In the genomic region with DNA sequence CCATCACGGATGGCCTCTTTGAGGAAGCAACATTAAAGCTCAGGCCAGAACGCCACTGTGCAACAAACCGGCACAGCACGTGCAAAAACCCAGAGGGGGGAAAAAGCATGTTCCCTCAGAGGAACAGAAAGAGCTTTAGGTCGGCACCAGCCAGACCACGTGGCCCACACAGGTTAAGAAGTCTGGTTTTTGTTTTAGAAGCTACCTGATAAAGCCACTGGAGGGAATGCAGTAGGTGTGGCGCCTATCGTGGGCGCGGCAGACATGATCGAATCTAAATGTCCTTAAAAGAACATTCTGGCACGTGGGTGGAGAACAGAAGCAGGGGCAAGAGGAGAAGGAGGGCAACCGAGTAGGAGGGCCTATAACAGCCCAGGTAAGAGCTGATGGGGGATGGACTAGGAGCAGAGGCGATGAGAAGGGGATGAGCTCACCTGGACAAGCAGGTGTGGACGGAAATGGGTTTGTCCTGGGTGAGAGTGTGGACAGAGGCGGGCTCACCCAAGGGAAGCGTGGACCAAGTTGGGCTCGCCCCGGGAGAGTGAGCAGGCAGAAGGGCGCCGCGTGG, we compare ENCODE assay signal across 9 cellular contexts. TPM values are rescaled to one million over a fixed set of nuclear protein-coding genes. Genes with fewer than 3 reads are reported as not detected.
DNase-seq lines count a peak whose midpoint lies in the region; ATAC-seq, FAIRE-seq and TF ChIP-seq lines count a peak whose summit lies in the region.
"Not testable (repeated sequence)": the region's sequence is repeated elsewhere in the genome, so short reads cannot be mapped to it uniquely, and the experiment has no call there.
"Had no signal": no experiment of that assay in that cellular context is flagged by ENCODE, and none has a peak within 500 bp of the region (broad histone marks: within the 10 kb centered on the region; RNA-seq: fewer than 3 reads in every experiment).

No MANE protein-coding gene starts in this region.

- CTCF ChIA-PET in AG04449 (lab: Yijun Ruan, JAX), result interaction anchor here (1.1 kb wide), 1 partner anchor 13 kb away, joined by 3 read pairs; no protein-coding TSS in a partner anchor

- DNase-seq in AG04449 (ENCODE audit: low read depth, low spot score); GM19239 (ENCODE audit: insufficient read length, low spot score); HL-60 (ENCODE audit: low read depth in 1 of 2, low spot score in 1 of 2); body of pancreas; small intestine: not testable (repeated sequence)

- intact Hi-C loops in body of pancreas (cut with DNase I), result not testable (repeated sequence)

- not testable (repeated sequence) for H3K27me3 Mint-ChIP-seq in T-helper 1 cell treated with Interleukin-12 subunit alpha and Interleukin-12 subunit beta and Interleukin-4 antibody, amounts not matched to agents 30 μg/mL and 1 μg/mL, for 36 hours (ENCODE audit: low read depth)

- ATAC-seq in body of pancreas, result peak; percentile 33
- peak; percentile 14 for ATAC-seq in gastroesophageal sphincter

- peaks cover 16% of the 10 kb centered on the region for H3K36me3 Mint-ChIP-seq in T-helper 1 cell treated with Interleukin-12 subunit alpha and Interleukin-12 subunit beta and Interleukin-4 antibody, amounts not matched to agents 30 μg/mL and 1 μg/mL, for 36 hours (ENCODE audit: low read depth)

- peak; percentile 98 for FAIRE-seq in GM19239 (lab: Jason Lieb, UNC)
- not testable (repeated sequence) for FAIRE-seq in small intestine (lab: Jason Lieb, UNC)

- H3K4me3 ChIP-seq in AG04449 (ENCODE audit: low read depth, low read length), result peak overlapping the region; percentile 73
- H3K4me3 ChIP-seq in HL-60 (replicated peaks; ENCODE audit: insufficient read depth, low read length), result peak overlapping the region; percentile 82
- peak overlapping the region; percentile 60 to 81 for H3K4me3 ChIP-seq in body of pancreas
- H3K4me3 ChIP-seq in gastroesophageal sphincter, result peak overlapping the region; percentile 45 to 81
- H3K4me3 ChIP-seq in mononuclear cell (ENCODE audit: low read length), result peak overlapping the region; percentile 52
- H3K4me3 ChIP-seq in small intestine (ENCODE audit: low read depth in 1 of 2, low read length in 2 of 2), result peak overlapping the region; percentile 55 to 84

- H3K4me1 ChIP-seq in body of pancreas, result peaks cover 10% of the 10 kb centered on the region
- H3K4me1 ChIP-seq in gastroesophageal sphincter, result peaks cover 0 to 14% (median 6%) of the 10 kb centered on the region in 3 donors
- H3K4me1 ChIP-seq in mononuclear cell (ENCODE audit: insufficient read depth, low read length), result peaks cover 18% of the 10 kb centered on the region
- H3K4me1 ChIP-seq in small intestine (ENCODE audit: control insufficient read depth in 2 of 2, insufficient read depth in 1 of 2, low read depth in 1 of 2, low read length in 1 of 2), result not testable (repeated sequence)

- not testable (repeated sequence) for H3K9me3 Mint-ChIP-seq in T-helper 1 cell treated with Interleukin-12 subunit alpha and Interleukin-12 subunit beta and Interleukin-4 antibody, amounts not matched to agents 30 μg/mL and 1 μg/mL, for 36 hours

- not testable (repeated sequence) for TF ChIP-seq EP300 in gastroesophageal sphincter (IDR thresholded peaks at IDR 0.05)

- peaks cover 4 to 23% of the 10 kb centered on the region in 2 donors for H3K36me3 ChIP-seq in body of pancreas (replicated peaks in 1 of 2; ENCODE audit: insufficient read depth in 1 of 2, low read depth in 2 of 2)
- peaks cover 0 to 71% of the 10 kb centered on the region in 2 donors for H3K36me3 ChIP-seq in gastroesophageal sphincter
- not testable (repeated sequence) for H3K36me3 ChIP-seq in small intestine (ENCODE audit: control insufficient read depth in 2 of 2, insufficient read depth in 2 of 2, low read length in 2 of 2)

- peak overlapping the region; percentile 98 for H3K4me3 Mint-ChIP-seq in T-helper 1 cell treated with Interleukin-12 subunit alpha and Interleukin-12 subunit beta and Interleukin-4 antibody, amounts not matched to agents 30 μg/mL and 1 μg/mL, for 36 hours

- H3K4me1 Mint-ChIP-seq in T-helper 1 cell treated with Interleukin-12 subunit alpha and Interleukin-12 subunit beta and Interleukin-4 antibody, amounts not matched to agents 30 μg/mL and 1 μg/mL, for 36 hours (ENCODE audit: low read depth), result not testable (repeated sequence)

- POLR2A ChIA-PET in AG04449 (lab: Yijun Ruan, JAX), result not testable (repeated sequence)

- not testable (repeated sequence) for TF ChIP-seq POLR2A in body of pancreas (IDR thresholded peaks at IDR 0.05); gastroesophageal sphincter (IDR thresholded peaks at IDR 0.05)

- H3K27ac Mint-ChIP-seq in T-helper 1 cell treated with Interleukin-12 subunit alpha and Interleukin-12 subunit beta and Interleukin-4 antibody, amounts not matched to agents 30 μg/mL and 1 μg/mL, for 36 hours, result peak overlapping the region; percentile 94

- H3K27me3 ChIP-seq in HL-60 (ENCODE audit: insufficient read depth, poor library complexity, severe bottlenecking); body of pancreas; gastroesophageal sphincter; mononuclear cell (ENCODE audit: insufficient read depth, low read length); small intestine (ENCODE audit: control insufficient read depth in 2 of 2, insufficient read depth in 2 of 2, low read length in 2 of 2): not testable (repeated sequence)

- H3K9me3 ChIP-seq in body of pancreas; gastroesophageal sphincter; mononuclear cell (ENCODE audit: low read depth, low read length); small intestine (ENCODE audit: control insufficient read depth, low read depth): not testable (repeated sequence)

- not testable (repeated sequence) for TF ChIP-seq CTCF in AG04449 (IDR thresholded peaks at IDR 0.05; ENCODE audit: insufficient read depth, low read length, missing control alignments); HL-60 (IDR thresholded peaks at IDR 0.05; ENCODE audit: insufficient read depth, low read length); body of pancreas (IDR thresholded peaks at IDR 0.05); gastroesophageal sphincter (IDR thresholded peaks at IDR 0.05)

- WGBS in body of pancreas, 2 donors, result 0% methylated on average over 5 to 13 of the region's 22 CpGs
- whole genome bisulfite sequencing in gastroesophageal sphincter (ENCODE audit: low coverage in 1 of 2), 2 donors, result 0% methylated on average over 4 of the region's 22 CpGs; no CpG with 5 or more reads in 1 of the 2 donors
- WGBS in small intestine, 3 donors, result 0 to 2% (median 1%) methylated on average over 6 to 12 of the region's 22 CpGs

- H3K27ac ChIP-seq in HL-60 (replicated peaks) (peak overlapping the region; percentile 85), body of pancreas (peak overlapping the region in 3 of 4 donors; percentile 29 to 56 (median 36)), gastroesophageal sphincter (peak overlapping the region in 3 of 4 donors; percentile 58 to 84 (median 70))
- not testable (repeated sequence) for H3K27ac ChIP-seq in small intestine (ENCODE audit: low read depth in 1 of 2, low read length in 1 of 2)

RNA-seq across cellular contexts. Expression of a gene that starts 27.5 kb away (rescaled TPM):
- 1 to 10 TPM in 1 of 2 donors, not detected in 1; 2.6 TPM for total RNA-seq in body of pancreas
- 1 to 10 TPM in 3 of 4 donors, under 1 TPM in 1; 0.94 to 7.7 (median 4.6) TPM for total RNA-seq in gastroesophageal sphincter
- total RNA-seq in mononuclear cell, result 0.73 TPM
- 1 to 10 TPM in 2 of 3 donors, under 1 TPM in 1; 0.89 to 4.1 (median 2.4) TPM for polyA plus RNA-seq in small intestine

RNA-seq across cellular contexts. Expression of a gene that starts 33.4 kb away (rescaled TPM):
- total RNA-seq in body of pancreas (10 to 100 TPM; 23.1 to 30.6 TPM), gastroesophageal sphincter (10 to 100 TPM; 30.6 to 50.7 (median 37.2) TPM), mononuclear cell (38.6 TPM)
- polyA plus RNA-seq in small intestine, result 10 to 100 TPM; 23.5 to 37.4 (median 27.3) TPM

RNA-seq across cellular contexts. Expression of a gene that starts 59.1 kb away (rescaled TPM):
- total RNA-seq in body of pancreas (not detected), gastroesophageal sphincter (1 to 10 TPM in 1 of 4 donors, not detected in 3; 1.8 TPM), mononuclear cell (1.4 TPM)
- under 1 TPM in 1 of 3 donors, not detected in 2; 0.10 TPM for polyA plus RNA-seq in small intestine
- total RNA-seq: glomerular endothelial cell had no signal
